In genomic region chr19:35248310-35249145, GRCh38 we compare ENCODE assay signal across 9 cellular contexts. TPM values are rescaled to one million over a fixed set of nuclear protein-coding genes. Genes with fewer than 3 reads are reported as not detected.
A peak's percentile ranks its signal among the peaks of the same experiment; 100 is the strongest.
DNase-seq lines count a peak whose midpoint lies in the region; ATAC-seq and TF ChIP-seq lines count a peak whose summit lies in the region.
"Had no signal": no experiment of that assay in that cellular context is flagged by ENCODE, and none has a peak within 500 bp of the region (broad histone marks: within the 10 kb centered on the region; RNA-seq: fewer than 3 reads in every experiment).

Gene LSR (plus strand): TSS chr19:35249002. CDS start chr19:35249023, 21 bp downstream.

- peak within 1 kb of the TSS; percentile 77 for H3K27ac Mint-ChIP-seq in dendritic cell treated with granulocyte-macrophage colony-stimulating factor and Interleukin-4, amounts not matched to agents 40 ng/mL and 50 ng/mL, for 4 days

- peak; percentile 94 for DNase-seq in DMS79 (lab: John Stamatoyannopoulos, UW)
- DNase-seq in NCI-H1048 (lab: John Stamatoyannopoulos, UW): peak; percentile 89
- peak; percentile 77 for DNase-seq in activated CD4-positive, CD25-positive, alpha-beta regulatory T cell treated with anti-CD3 and anti-CD28 coated beads, Interleukin-2, amount 50 U/mL, for 72 hours
- DNase-seq in mucosa of descending colon: peak; percentile 93 to 95 (median 93)
- DNase-seq in stimulated activated naive CD4-positive, alpha-beta T cell treated with Interleukin-2 at 50 U/mL for 16 hours (lab: John Stamatoyannopoulos, UW): peak; percentile 77
- no peak for DNase-seq in medulla oblongata (ENCODE audit: extremely low spot score)
- DNase-seq: IMR-90 had no signal

- no peaks in the 10 kb centered on the region for H3K9me3 ChIP-seq in mucosa of descending colon

- H3K27me3 Mint-ChIP-seq in dendritic cell treated with granulocyte-macrophage colony-stimulating factor and Interleukin-4, amounts not matched to agents 40 ng/mL and 50 ng/mL, for 4 days: peaks cover 64% of the 10 kb centered on the region

- peaks cover 16% of the 10 kb centered on the region for H3K9me3 Mint-ChIP-seq in dendritic cell treated with granulocyte-macrophage colony-stimulating factor and Interleukin-4, amounts not matched to agents 40 ng/mL and 50 ng/mL, for 4 days

- peak within 1 kb of the TSS; percentile 77 for H3K4me3 ChIP-seq in mucosa of descending colon

- peaks cover 20% of the 10 kb centered on the region for H3K4me1 ChIP-seq in mucosa of descending colon (ENCODE audit: low read depth)

- ATAC-seq in GM21723 (IDR thresholded peaks at IDR 0.05; ENCODE audit: unreplicated experiment) (peak; percentile 77), mucosa of descending colon (peak; percentile 91)

- H3K36me3 Mint-ChIP-seq in dendritic cell treated with granulocyte-macrophage colony-stimulating factor and Interleukin-4, amounts not matched to agents 40 ng/mL and 50 ng/mL, for 4 days (ENCODE audit: low read depth): no peaks in the 10 kb centered on the region

- peak within 1 kb of the TSS; percentile 78 for H3K4me3 Mint-ChIP-seq in dendritic cell treated with granulocyte-macrophage colony-stimulating factor and Interleukin-4, amounts not matched to agents 40 ng/mL and 50 ng/mL, for 4 days

- no peaks in the 10 kb centered on the region for H3K36me3 ChIP-seq in mucosa of descending colon (ENCODE audit: low read depth)

- intact Hi-C loops in dendritic cell treated with granulocyte-macrophage colony-stimulating factor and Interleukin-4, amounts not matched to agents 40 ng/mL and 50 ng/mL, for 4 days (cut with micrococcal nuclease): loop anchor here (10.0 kb wide), 1 partner anchor 54 kb away; no protein-coding TSS in a partner anchor
- intact Hi-C loops in mucosa of descending colon (cut with DNase I, micrococcal nuclease): loop anchor here in 1 of 2 donors (5.0 kb wide), 1 partner anchor 399 kb away; the partner anchor contains the start of gene COX6B1

- H3K4me1 Mint-ChIP-seq in dendritic cell treated with granulocyte-macrophage colony-stimulating factor and Interleukin-4, amounts not matched to agents 40 ng/mL and 50 ng/mL, for 4 days (ENCODE audit: low read depth): peaks cover 36% of the 10 kb centered on the region

- no peak for TF ChIP-seq CTCF in mucosa of descending colon (IDR thresholded peaks at IDR 0.05)

RNA-seq across cellular contexts. Expression of gene LSR, which starts in this region (rescaled TPM):
- 100 to 1,000 TPM; 123 to 302 (median 289) TPM for total RNA-seq in mucosa of descending colon
